ENCODE assay signal across 1 cellular context in the genomic region with DNA sequence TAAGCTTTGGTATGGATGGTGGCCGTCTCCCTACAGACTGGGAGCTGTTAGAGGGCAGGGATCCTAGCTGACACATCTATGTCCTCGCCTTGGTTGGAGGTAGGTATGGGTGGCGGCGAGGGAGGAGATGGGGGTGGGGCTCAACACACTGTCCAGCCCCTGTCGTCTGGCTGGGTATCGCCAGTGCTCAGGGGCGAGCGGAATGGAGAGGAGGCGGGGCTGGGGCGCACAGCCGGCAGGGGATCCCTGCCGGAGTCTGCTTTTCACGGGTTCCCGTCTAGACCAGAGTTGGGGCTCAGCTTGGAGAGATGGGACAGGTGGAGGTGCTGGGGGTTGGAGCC.
TF ChIP-seq lines count a peak whose summit lies in the region.

No MANE protein-coding gene starts in this region.

TF ChIP-seq in HEK293, 187 proteins besides CTCF, POLR2A, EP300 and RAD21 (continued from another document):
- TF ChIP-seq, protein P1, sequence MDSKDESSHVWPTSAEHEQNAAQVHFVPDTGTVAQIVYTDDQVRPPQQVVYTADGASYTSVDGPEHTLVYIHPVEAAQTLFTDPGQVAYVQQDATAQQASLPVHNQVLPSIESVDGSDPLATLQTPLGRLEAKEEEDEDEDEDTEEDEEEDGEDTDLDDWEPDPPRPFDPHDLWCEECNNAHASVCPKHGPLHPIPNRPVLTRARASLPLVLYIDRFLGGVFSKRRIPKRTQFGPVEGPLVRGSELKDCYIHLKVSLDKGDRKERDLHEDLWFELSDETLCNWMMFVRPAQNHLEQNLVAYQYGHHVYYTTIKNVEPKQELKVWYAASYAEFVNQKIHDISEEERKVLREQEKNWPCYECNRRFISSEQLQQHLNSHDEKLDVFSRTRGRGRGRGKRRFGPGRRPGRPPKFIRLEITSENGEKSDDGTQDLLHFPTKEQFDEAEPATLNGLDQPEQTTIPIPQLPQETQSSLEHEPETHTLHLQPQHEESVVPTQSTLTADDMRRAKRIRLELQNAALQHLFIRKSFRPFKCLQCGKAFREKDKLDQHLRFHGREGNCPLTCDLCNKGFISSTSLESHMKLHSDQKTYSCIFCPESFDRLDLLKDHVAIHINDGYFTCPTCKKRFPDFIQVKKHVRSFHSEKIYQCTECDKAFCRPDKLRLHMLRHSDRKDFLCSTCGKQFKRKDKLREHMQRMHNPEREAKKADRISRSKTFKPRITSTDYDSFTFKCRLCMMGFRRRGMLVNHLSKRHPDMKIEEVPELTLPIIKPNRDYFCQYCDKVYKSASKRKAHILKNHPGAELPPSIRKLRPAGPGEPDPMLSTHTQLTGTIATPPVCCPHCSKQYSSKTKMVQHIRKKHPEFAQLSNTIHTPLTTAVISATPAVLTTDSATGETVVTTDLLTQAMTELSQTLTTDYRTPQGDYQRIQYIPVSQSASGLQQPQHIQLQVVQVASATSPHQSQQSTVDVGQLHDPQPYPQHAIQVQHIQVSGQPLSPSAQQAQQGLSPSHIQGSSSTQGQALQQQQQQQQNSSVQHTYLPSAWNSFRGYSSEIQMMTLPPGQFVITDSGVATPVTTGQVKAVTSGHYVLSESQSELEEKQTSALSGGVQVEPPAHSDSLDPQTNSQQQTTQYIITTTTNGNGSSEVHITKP (tag by site-specific recombination; IDR thresholded peaks at IDR 0.05), result no peak
